ENCODE assay signal across 17 cellular contexts in genomic region chr13:68727165-68727564, GRCh38.
DNase-seq lines count a peak whose midpoint lies in the region; ATAC-seq, FAIRE-seq and TF ChIP-seq lines count a peak whose summit lies in the region.
"Had no signal": no experiment of that assay in that cellular context is flagged by ENCODE, and none has a peak within 500 bp of the region (broad histone marks: within the 10 kb centered on the region; RNA-seq: fewer than 3 reads in every experiment).

No MANE protein-coding gene starts in this region.

- H4K20me1 ChIP-seq in PC-3 (ENCODE audit: low read length), result no peaks in the 10 kb centered on the region
- H4K20me1 ChIP-seq in astrocyte (ENCODE audit: insufficient read depth, low read length), result no peaks in the 10 kb centered on the region

- no peak overlapping the region for H2AFZ ChIP-seq in PC-3 (ENCODE audit: low read length)
- H2AFZ ChIP-seq in astrocyte (ENCODE audit: low read depth, low read length), result no peak overlapping the region

- CTCF ChIA-PET in PC-3 (lab: Charles Lee), result no interaction called here

- no peaks in the 10 kb centered on the region for H3K36me3 Mint-ChIP-seq in astrocyte (ENCODE audit: low read depth, unreplicated experiment)
- H3K36me3 Mint-ChIP-seq: CD4-positive, alpha-beta memory T cell; IgD-negative memory B cell had no signal

- TF ChIP-seq CTCF in PC-3 (conservative IDR thresholded peaks at IDR 0.05; ENCODE audit: low read depth, low read length), result no peak
- no peak for TF ChIP-seq CTCF in astrocyte (IDR thresholded peaks at IDR 0.05; ENCODE audit: insufficient read depth, low read depth, low read length)

- peak; percentile 1 for DNase-seq in Daoy (ENCODE audit: low read depth)
- DNase-seq in PC-3, result peak; percentile 46
- peak; percentile 63 for DNase-seq in astrocyte (ENCODE audit: low read depth)
- DNase-seq in kidney tubule cell (ENCODE audit: low spot score), result peak; percentile 14
- no peak for DNase-seq in NOMO-1 treated with DMSO at 0.1 percent for 48 hours (lab: John Stamatoyannopoulos, UW; ENCODE audit: unreplicated experiment)
- no peak for DNase-seq in sciatic nerve (ENCODE audit: low spot score)
- DNase-seq: ACHN; BE2C; CD4-positive, alpha-beta memory T cell; DND-41; H7; NCI-H146; NCI-H774; Peyer's patch; SHP77 treated with DMSO at 0.1 percent for 48 hours had no signal

- no peak overlapping the region for H3K4me2 ChIP-seq in PC-3 (ENCODE audit: low read length)
- H3K4me2 ChIP-seq in astrocyte (ENCODE audit: low read length), result no peak overlapping the region

- H3K27ac Mint-ChIP-seq in astrocyte (ENCODE audit: unreplicated experiment), result no peak overlapping the region
- H3K27ac Mint-ChIP-seq: CD4-positive, alpha-beta memory T cell; IgD-negative memory B cell had no signal

- H3F3A ChIP-seq in PC-3 (ENCODE audit: low read length, unreplicated experiment), result no peaks in the 10 kb centered on the region

- H3K9me3 ChIP-seq in PC-3 (ENCODE audit: low read length), result no peaks in the 10 kb centered on the region
- no peaks in the 10 kb centered on the region for H3K9me3 ChIP-seq in astrocyte (ENCODE audit: insufficient read depth, low read depth, low read length)
- H3K9me3 ChIP-seq: BE2C, Peyer's patch had no signal

- intact Hi-C loops in PC-3 (cut with micrococcal nuclease), result no loop called here
- intact Hi-C loops in sciatic nerve (cut with DNase I), result no loop called here

- H3K4me1 ChIP-seq in PC-3 (ENCODE audit: insufficient read depth, low read length) (no peaks in the 10 kb centered on the region; the same call in 1 of the 2 replicates), astrocyte (ENCODE audit: insufficient read depth, low read length) (no peaks in the 10 kb centered on the region)
- H3K4me1 ChIP-seq: Peyer's patch had no signal

- H3K4me1 Mint-ChIP-seq in astrocyte (ENCODE audit: low read depth, unreplicated experiment), result no peaks in the 10 kb centered on the region
- H3K4me1 Mint-ChIP-seq: CD4-positive, alpha-beta memory T cell; IgD-negative memory B cell had no signal

- no peak for FAIRE-seq in astrocyte (lab: Jason Lieb, UNC)

- H3K27me3 ChIP-seq in PC-3 (ENCODE audit: low read length) (no peaks in the 10 kb centered on the region), astrocyte (ENCODE audit: insufficient read depth, low read length) (no peaks in the 10 kb centered on the region)
- H3K27me3 ChIP-seq: BE2C, Peyer's patch had no signal

- POLR2A ChIA-PET in PC-3 (lab: Charles Lee; ENCODE audit: unreplicated experiment), result no interaction called here

- peak; percentile 81 for ATAC-seq in PC-3
- no peak for ATAC-seq in HG02763 (IDR thresholded peaks at IDR 0.05; ENCODE audit: unreplicated experiment)
- no peak for ATAC-seq in sciatic nerve

- no peaks in the 10 kb centered on the region for H3K79me2 ChIP-seq in PC-3 (ENCODE audit: low read length)
- no peaks in the 10 kb centered on the region for H3K79me2 ChIP-seq in astrocyte (ENCODE audit: insufficient read depth, low read length)

- H3K9ac ChIP-seq in PC-3 (ENCODE audit: low read length) (no peak overlapping the region), astrocyte (ENCODE audit: low read length) (no peak overlapping the region)

- H3K4me3 Mint-ChIP-seq in astrocyte (ENCODE audit: unreplicated experiment), result no peak overlapping the region
- H3K4me3 Mint-ChIP-seq: CD4-positive, alpha-beta memory T cell; IgD-negative memory B cell had no signal

- no peaks in the 10 kb centered on the region for H3K9me3 Mint-ChIP-seq in astrocyte (ENCODE audit: unreplicated experiment)
- H3K9me3 Mint-ChIP-seq: IgD-negative memory B cell had no signal

- H3K27ac ChIP-seq in PC-3 (ENCODE audit: low read length) (no peak overlapping the region), astrocyte (ENCODE audit: low read depth, low read length) (no peak overlapping the region)
- H3K27ac ChIP-seq: Peyer's patch had no signal

- H3K4me3 ChIP-seq in PC-3 (ENCODE audit: low read length) (no peak overlapping the region), astrocyte (ENCODE audit: insufficient read depth, low read depth, low read length) (no peak overlapping the region)
- H3K4me3 ChIP-seq: Peyer's patch had no signal

- no TSS peak for BruUV-seq in PC-3 (replicated peaks; lab: Mats Ljungman, UMichigan)

- H3K27me3 Mint-ChIP-seq in astrocyte (ENCODE audit: low read depth, unreplicated experiment), result no peaks in the 10 kb centered on the region
- H3K27me3 Mint-ChIP-seq: CD4-positive, alpha-beta memory T cell; IgD-negative memory B cell had no signal

- H3K36me3 ChIP-seq in PC-3 (ENCODE audit: low read depth, low read length) (no peaks in the 10 kb centered on the region), astrocyte (ENCODE audit: insufficient read depth, low read length) (no peaks in the 10 kb centered on the region)
- H3K36me3 ChIP-seq: BE2C, Peyer's patch had no signal

- H3K9me2 ChIP-seq in PC-3 (replicated peaks; ENCODE audit: low read length), result no peaks in the 10 kb centered on the region

Comparison
In these comparisons a context has a peak if more than half of its experiments do, and no peak if none do; other contexts are left out.
1. DNase-seq: peak in Daoy (single experiment), PC-3 (single experiment), astrocyte (single experiment) and kidney tubule cell (single experiment); none in NOMO-1 treated with DMSO at 0.1 percent for 48 hours (single experiment) and sciatic nerve (single experiment).